In genomic region chr10:103933557-103934121, GRCh38 we compare ENCODE assay signal across 19 cellular contexts. TPM values are rescaled to one million over a fixed set of nuclear protein-coding genes. Genes with fewer than 3 reads are reported as not detected.
DNase-seq lines count a peak whose midpoint lies in the region; FAIRE-seq lines count a peak whose summit lies in the region.
"Had no signal": no experiment of that assay in that cellular context is flagged by ENCODE, and none has a peak within 500 bp of the region (broad histone marks: within the 10 kb centered on the region; RNA-seq: fewer than 3 reads in every experiment).

No MANE protein-coding gene starts in this region.

- FAIRE-seq in frontal cortex (lab: Jason Lieb, UNC) (no peak), GM19239 (lab: Jason Lieb, UNC) (no peak)

- DNase-seq in Ammon's horn (ENCODE audit: low spot score) (peak; percentile 91), NCI-H446 (lab: John Stamatoyannopoulos, UW) (peak; percentile 7 to 53), frontal cortex (ENCODE audit: low spot score in 2 of 2) (peak; percentile 29 to 31), occipital lobe (lab: John Stamatoyannopoulos, UW) (peak; percentile 63), GM19239 (ENCODE audit: insufficient read length, low spot score) (no peak), kidney tubule cell (ENCODE audit: low spot score) (no peak), GDM1 (lab: John Stamatoyannopoulos, UW) (no peak), glomerular visceral epithelial cell (ENCODE audit: extremely low spot score) (no peak)
- DNase-seq: activated B cell treated with CpG ODN at 0.5 μM for 24 hours; activated CD8-positive, alpha-beta T cell treated with anti-CD3 and anti-CD28 coated beads for 36 hours; activated naive CD8-positive, alpha-beta T cell treated with anti-CD3 and anti-CD28 coated beads for 36 hours; activated T-cell treated with anti-CD3 and anti-CD28 coated beads, Interleukin-2, amount 50 U/mL, for 48 hours; AML-193; Caco-2; central memory CD4-positive, alpha-beta T cell; effector memory CD4-positive, alpha-beta T cell; NCI-H2029; SHP77 treated with DMSO at 0.1 percent for 48 hours; stimulated activated CD4-positive, alpha-beta T cell treated with anti-CD3 and anti-CD28 coated beads, Interleukin-2, amount 100 ng/mL, for 48 hours had no signal

RNA-seq across cellular contexts. Expression of gene STN1, which starts 15.7 kb away (rescaled TPM):
- total RNA-seq in frontal cortex, result 6.9 TPM
- total RNA-seq in occipital lobe, result 3.1 TPM

RNA-seq across cellular contexts. Expression of gene SLK, which starts 33.3 kb away (rescaled TPM):
- 93.3 TPM for total RNA-seq in frontal cortex
- 76.7 TPM for total RNA-seq in occipital lobe

Comparison
In these comparisons a context has a peak if more than half of its experiments do, and no peak if none do; other contexts are left out.
1. DNase-seq: peak in Ammon's horn (single experiment), NCI-H446 (2 of 2), frontal cortex (2 of 2) and occipital lobe (single experiment); none in GM19239 (single experiment), kidney tubule cell (single experiment), GDM1 (single experiment) and glomerular visceral epithelial cell (single experiment).